ENCODE assay signal across 29 cellular contexts in the genomic region with DNA sequence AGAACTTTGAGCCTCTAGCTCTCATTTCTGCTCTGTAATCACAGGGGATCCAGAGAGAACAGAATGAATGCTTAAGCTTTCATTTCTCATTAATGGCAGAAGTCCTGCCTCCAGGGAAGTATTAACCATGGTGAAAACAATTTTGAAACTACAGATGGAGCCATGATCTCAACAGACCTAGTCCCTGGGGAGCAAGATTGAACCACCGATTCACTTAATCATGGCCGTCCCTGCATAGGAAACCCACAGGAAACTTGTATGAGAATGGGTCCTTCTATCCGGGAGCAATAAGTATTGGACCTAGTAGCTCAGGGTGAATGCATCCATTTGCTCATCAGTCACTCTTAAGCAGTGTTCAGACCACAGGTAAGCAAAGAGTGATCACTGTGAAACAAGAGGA. TPM values are rescaled to one million over a fixed set of nuclear protein-coding genes. Genes with fewer than 3 reads are reported as not detected.
"Had no signal": no experiment of that assay in that cellular context is flagged by ENCODE, and none has a peak within 500 bp of the region (broad histone marks: within the 10 kb centered on the region; RNA-seq: fewer than 3 reads in every experiment).

No MANE protein-coding gene starts in this region.

- H3K9me3 Mint-ChIP-seq: activated naive CD4-positive, alpha-beta T cell treated with anti-CD3 and anti-CD28 coated beads, Interleukin-2, amount 10 ng/mL, durations not matched to agents 7 days and 5 days; activated naive CD8-positive, alpha-beta T cell treated with anti-CD3 and anti-CD28 coated beads, Interleukin-2, amount 10 ng/mL, durations not matched to agents 7 days and 5 days; activated T-cell treated with anti-CD3 and anti-CD28 coated beads, Interleukin-2, amount 50 U/mL, for 24 hours; dendritic cell treated with granulocyte-macrophage colony-stimulating factor and Interleukin-4, amounts not matched to agents 40 ng/mL and 50 ng/mL, for 4 days; endodermal cell; naive thymus-derived CD8-positive, alpha-beta T cell; neural progenitor cell; T-cell had no signal

- H3K4me3 ChIP-seq: ascending aorta, breast epithelium, esophagus muscularis mucosa, gastrocnemius medialis, neural progenitor cell, psoas muscle, tibial nerve had no signal

- H3K27me3 ChIP-seq: ascending aorta, breast epithelium, esophagus muscularis mucosa, gastrocnemius medialis, neural progenitor cell, tibial nerve had no signal

- H3K79me2 ChIP-seq: parathyroid adenoma had no signal

- FAIRE-seq: TTC549 had no signal

- H3K4me2 ChIP-seq: neural progenitor cell had no signal

- H2AFZ ChIP-seq: neural progenitor cell, parathyroid adenoma had no signal

- H3K27me3 Mint-ChIP-seq: activated naive CD4-positive, alpha-beta T cell treated with anti-CD3 and anti-CD28 coated beads, Interleukin-2, amount 10 ng/mL, durations not matched to agents 7 days and 5 days; activated naive CD8-positive, alpha-beta T cell treated with anti-CD3 and anti-CD28 coated beads, Interleukin-2, amount 10 ng/mL, durations not matched to agents 7 days and 5 days; activated T-cell treated with anti-CD3 and anti-CD28 coated beads, Interleukin-2, amount 50 U/mL, for 24 hours; dendritic cell treated with granulocyte-macrophage colony-stimulating factor and Interleukin-4, amounts not matched to agents 40 ng/mL and 50 ng/mL, for 4 days; naive thymus-derived CD8-positive, alpha-beta T cell; T-cell had no signal

- H3K4me1 Mint-ChIP-seq: activated naive CD4-positive, alpha-beta T cell treated with anti-CD3 and anti-CD28 coated beads, Interleukin-2, amount 10 ng/mL, durations not matched to agents 7 days and 5 days; naive thymus-derived CD8-positive, alpha-beta T cell; neural progenitor cell; T-cell had no signal

- H3K4me1 ChIP-seq: breast epithelium, esophagus muscularis mucosa, neural progenitor cell, parathyroid adenoma, psoas muscle had no signal

- H3K36me3 ChIP-seq: breast epithelium, neural progenitor cell had no signal

- H3K4me3 Mint-ChIP-seq: activated naive CD4-positive, alpha-beta T cell treated with anti-CD3 and anti-CD28 coated beads, Interleukin-2, amount 10 ng/mL, durations not matched to agents 7 days and 5 days; activated naive CD8-positive, alpha-beta T cell treated with anti-CD3 and anti-CD28 coated beads, Interleukin-2, amount 10 ng/mL, durations not matched to agents 7 days and 5 days; activated T-cell treated with anti-CD3 and anti-CD28 coated beads, Interleukin-2, amount 50 U/mL, for 24 hours; dendritic cell treated with granulocyte-macrophage colony-stimulating factor and Interleukin-4, amounts not matched to agents 40 ng/mL and 50 ng/mL, for 4 days; endodermal cell; naive thymus-derived CD8-positive, alpha-beta T cell; neural progenitor cell; T-cell had no signal

- H3K9ac ChIP-seq: neural progenitor cell, parathyroid adenoma had no signal

- DNase-seq: activated CD4-positive, alpha-beta T cell treated with anti-CD3 and anti-CD28 coated beads for 48 hours; activated CD4-positive, alpha-beta T cell treated with anti-CD3 and anti-CD28 coated beads, Interleukin-2, amount 50 U/mL, for 48 hours; activated CD8-positive, alpha-beta memory T cell treated with anti-CD3 and anti-CD28 coated beads, Interleukin-2, amount 50 U/mL, for 48 hours; activated gamma-delta T cell; activated naive CD4-positive, alpha-beta T cell treated with anti-CD3 and anti-CD28 coated beads, Interleukin-2, amount 10 ng/mL, durations not matched to agents 7 days and 5 days; activated naive CD8-positive, alpha-beta T cell treated with anti-CD3 and anti-CD28 coated beads, Interleukin-2, amount 10 ng/mL, durations not matched to agents 7 days and 5 days; activated T-cell treated with anti-CD3 and anti-CD28 coated beads, Interleukin-2, amount 50 U/mL, for 24 hours; central memory CD4-positive, alpha-beta T cell; endodermal cell; gastrocnemius medialis; head of caudate nucleus; mesenchymal stem cell; naive thymus-derived CD8-positive, alpha-beta T cell; occipital lobe; psoas muscle; stimulated activated CD4-positive, alpha-beta T cell treated with anti-CD3 and anti-CD28 coated beads, Interleukin-15, amount 100 ng/mL, for 24 hours; stimulated activated CD4-positive, alpha-beta T cell treated with anti-CD3 and anti-CD28 coated beads, Interleukin-2, amount 100 ng/mL, for 24 hours; stimulated activated naive CD4-positive, alpha-beta T cell; T-cell; T-helper 9 cell had no signal

- ATAC-seq: activated CD4-positive, CD25-positive, alpha-beta regulatory T cell treated with anti-CD3 and anti-CD28 coated beads, Interleukin-2, amount 50 U/mL, for 24 hours; gastrocnemius medialis; naive thymus-derived CD8-positive, alpha-beta T cell; T-cell had no signal

- H3K27ac ChIP-seq: ascending aorta, breast epithelium, esophagus muscularis mucosa, neural progenitor cell, parathyroid adenoma, psoas muscle, tibial nerve had no signal

- H3K9me3 ChIP-seq: ascending aorta, breast epithelium, esophagus muscularis mucosa, gastrocnemius medialis, psoas muscle, tibial nerve had no signal

- H3K27ac Mint-ChIP-seq: activated naive CD4-positive, alpha-beta T cell treated with anti-CD3 and anti-CD28 coated beads, Interleukin-2, amount 10 ng/mL, durations not matched to agents 7 days and 5 days; activated naive CD8-positive, alpha-beta T cell treated with anti-CD3 and anti-CD28 coated beads, Interleukin-2, amount 10 ng/mL, durations not matched to agents 7 days and 5 days; dendritic cell treated with granulocyte-macrophage colony-stimulating factor and Interleukin-4, amounts not matched to agents 40 ng/mL and 50 ng/mL, for 4 days; endodermal cell; neural progenitor cell; T-cell had no signal

RNA-seq across cellular contexts. Expression of gene CLEC18A, which starts 40.2 kb away (rescaled TPM):
- total RNA-seq: occipital lobe had no signal
